In genomic region chr18:30254331-30254730, GRCh38 we compare ENCODE assay signal across 5 cellular contexts.
"Had no signal": no experiment of that assay in that cellular context is flagged by ENCODE, and none has a peak within 500 bp of the region (broad histone marks: within the 10 kb centered on the region; RNA-seq: fewer than 3 reads in every experiment).

No MANE protein-coding gene starts in this region.

- ATAC-seq: GM23338, K562 had no signal

- H3K4me3 ChIP-seq: GM23338, K562 had no signal

- DNase-seq: H9, HCEC 1CT, IMR-90 had no signal
